Comparison of ENCODE assay signal across 25 cellular contexts in genomic region chr9:96004384-96004783, GRCh38.
"Had no signal": no experiment of that assay in that cellular context is flagged by ENCODE, and none has a peak within 500 bp of the region (broad histone marks: within the 10 kb centered on the region; RNA-seq: fewer than 3 reads in every experiment).

No MANE protein-coding gene starts in this region.

- H3K36me3 ChIP-seq: breast epithelium had no signal

- H3K9me3 ChIP-seq: Peyer's patch had no signal

- H3K27me3 ChIP-seq: adrenal gland, breast epithelium, Peyer's patch had no signal

- H3K27ac ChIP-seq: adrenal gland, breast epithelium, coronary artery, Peyer's patch had no signal

- H3K4me3 ChIP-seq: adrenal gland, breast epithelium, coronary artery, Peyer's patch had no signal

- H3K4me1 ChIP-seq: adrenal gland, breast epithelium, Peyer's patch had no signal

- DNase-seq: activated CD4-positive, alpha-beta T cell treated with anti-CD3 and anti-CD28 coated beads for 48 hours; activated CD4-positive, alpha-beta T cell treated with anti-CD3 and anti-CD28 coated beads, Interleukin-2, amount 50 U/mL, for 4 hours; activated CD4-positive, CD25-positive, alpha-beta regulatory T cell treated with anti-CD3 and anti-CD28 coated beads, Interleukin-2, amount 50 U/mL, for 72 hours; activated CD8-positive, alpha-beta memory T cell treated with anti-CD3 and anti-CD28 coated beads, Interleukin-2, amount 50 U/mL, for 48 hours; activated CD8-positive, alpha-beta T cell treated with anti-CD3 and anti-CD28 coated beads, Interleukin-2, amount 10 ng/mL, durations not matched to agents 7 days and 5 days; activated naive CD4-positive, alpha-beta T cell treated with anti-CD3 and anti-CD28 coated beads, Interleukin-2, amount 50 U/mL, for 16 hours; activated naive CD8-positive, alpha-beta T cell treated with anti-CD3 and anti-CD28 coated beads, Interleukin-2, amount 10 ng/mL, durations not matched to agents 7 days and 5 days; activated T-cell treated with anti-CD3 and anti-CD28 coated beads, Interleukin-2, amount 50 U/mL, for 1 hour; adrenal gland; anterior cingulate cortex; central memory CD4-positive, alpha-beta T cell; Kasumi-1; KBM-7; NCI-H1105 treated with DMSO at 0.1 percent for 48 hours; NCI-H1436 treated with DMSO at 0.1 percent for 48 hours; NCI-H187 treated with DMSO at 0.1 percent for 48 hours; NCI-H2081 treated with DMSO at 0.1 percent for 48 hours; NCI-H446; NCI-H524; Peyer's patch; SHP77; SW 1271 had no signal

- ATAC-seq: activated CD8-positive, alpha-beta T cell treated with anti-CD3 and anti-CD28 coated beads, Interleukin-2, amount 10 ng/mL, durations not matched to agents 7 days and 5 days; WTC11 had no signal
